ENCODE assay signal across 8 cellular contexts in the genomic region with DNA sequence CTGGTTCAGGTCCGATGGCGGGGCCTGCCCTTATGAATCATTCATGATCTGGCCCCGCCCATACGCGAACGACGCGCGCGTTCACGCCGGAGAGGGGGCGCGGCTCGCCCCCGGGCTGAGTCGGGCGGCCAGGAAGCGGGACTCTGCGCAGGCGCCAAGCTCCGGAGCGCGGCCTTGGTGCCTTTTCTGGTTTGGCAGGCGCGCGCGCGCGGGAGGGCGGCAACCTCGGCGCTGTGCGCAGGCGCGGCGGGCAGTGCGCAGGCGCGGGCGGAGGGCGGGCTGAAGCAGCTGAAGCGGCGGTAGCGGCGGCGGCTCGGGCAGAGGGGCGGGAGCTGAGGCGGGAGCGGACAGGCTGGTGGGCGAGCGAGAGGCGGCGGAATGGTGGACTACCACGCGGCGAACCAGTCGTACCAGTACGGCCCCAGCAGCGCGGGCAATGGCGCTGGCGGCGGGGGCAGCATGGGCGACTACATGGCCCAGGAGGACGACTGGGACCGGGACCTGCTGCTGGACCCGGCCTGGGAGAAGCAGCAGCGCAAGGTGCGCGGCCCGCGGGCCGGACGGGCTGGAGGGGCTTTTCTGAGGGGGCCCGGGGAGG. TPM values are rescaled to one million over a fixed set of nuclear protein-coding genes. Genes with fewer than 3 reads are reported as not detected.
A peak's percentile ranks its signal among the peaks of the same experiment; 100 is the strongest.
DNase-seq lines count a peak whose midpoint lies in the region; ATAC-seq, FAIRE-seq and TF ChIP-seq lines count a peak whose summit lies in the region.

Gene ACTN4 (plus strand): TSS at position 282 of the 598 bp plus-strand sequence. CDS start 97 bp downstream, at position 379.

- H3K36me3 ChIP-seq in pancreas (no peaks in the 10 kb centered on the region), thyroid gland (no peaks in the 10 kb centered on the region)

- ATAC-seq in HG02678 (IDR thresholded peaks at IDR 0.05; ENCODE audit: unreplicated experiment) (peak; percentile 91), Right ventricle myocardium inferior (peak; percentile 93), pancreas (peak; percentile 84 to 92 (median 88))

- H3K27me3 ChIP-seq in pancreas, result no peaks in the 10 kb centered on the region
- no peaks in the 10 kb centered on the region for H3K27me3 ChIP-seq in thyroid gland

- H3K27ac ChIP-seq in pancreas (peak within 1 kb of the TSS; percentile 83 to 89 (median 88)), thyroid gland (peak within 1 kb of the TSS; percentile 96 to 97 (median 97))

- H3K4me3 ChIP-seq in GM12865 (ENCODE audit: low read depth, low read length) (peak within 1 kb of the TSS; percentile 97), pancreas (peak within 1 kb of the TSS; percentile 72 to 85 (median 80)), thyroid gland (replicated peaks in 1 of 3) (peak within 1 kb of the TSS; percentile 85 to 99 (median 99))

- DNase-seq in GM12865 (ENCODE audit: low read depth) (peak; percentile 99), NCI-H128 (lab: John Stamatoyannopoulos, UW; ENCODE audit: unreplicated experiment) (peak; percentile 97), SW 1271 (lab: John Stamatoyannopoulos, UW) (peak; percentile 71 to 85), Right ventricle myocardium inferior (ENCODE audit: missing footprints) (peak; percentile 100), pancreas (peak; percentile 97 to 100 (median 100)), thyroid gland (peak; percentile 99 to 100)
- peak; percentile 99 for DNase-seq in activated naive CD8-positive, alpha-beta T cell treated with anti-CD3 and anti-CD28 coated beads, Interleukin-2, amount 50 U/mL, for 16 hours (ENCODE audit: low read depth, low spot score)

- TF ChIP-seq POLR2A in thyroid gland (IDR thresholded peaks at IDR 0.05), result peak; percentile 98 to 100

- 0% methylated on average over 70 to 77 of the region's 77 CpGs for WGBS in pancreas, 2 donors
- 0% methylated on average over 3 to 33 of the region's 77 CpGs for WGBS in thyroid gland, 2 donors

- FAIRE-seq in pancreas (lab: Jason Lieb, UNC), result no peak

- intact Hi-C loops in Right ventricle myocardium inferior (cut with DNase I) (loop anchor here (5.0 kb wide), 1 partner anchor 205 kb away; no protein-coding TSS in a partner anchor), pancreas (cut with DNase I) (loop anchor here in 1 of 3 donors (5.0 kb wide), 1 partner anchor 80 kb away; no protein-coding TSS in a partner anchor), thyroid gland (cut with DNase I) (loop anchor here (5.0 kb wide), 1 partner anchor 85 kb away; no protein-coding TSS in a partner anchor)

- TF ChIP-seq CTCF in GM12865 (IDR thresholded peaks at IDR 0.05; ENCODE audit: insufficient read depth, low read depth, low read length, missing control alignments), result no peak
- TF ChIP-seq CTCF in pancreas (IDR thresholded peaks at IDR 0.05), result no peak
- no peak for TF ChIP-seq CTCF in thyroid gland (IDR thresholded peaks at IDR 0.05)

- no peaks in the 10 kb centered on the region for H3K9me3 ChIP-seq in pancreas
- H3K9me3 ChIP-seq in thyroid gland, result no peaks in the 10 kb centered on the region

- H3K4me1 ChIP-seq in pancreas, result peaks cover 15 to 20% (median 20%) of the 10 kb centered on the region in 3 donors
- peaks cover 29 to 36% of the 10 kb centered on the region in 2 donors for H3K4me1 ChIP-seq in thyroid gland

RNA-seq across cellular contexts. Expression of gene ACTN4, which starts in this region (rescaled TPM):
- total RNA-seq in Right ventricle myocardium inferior (145 TPM), pancreas (100 to 1,000 TPM; 137 to 284 (median 189) TPM), thyroid gland (100 to 1,000 TPM; 191 to 479 (median 365) TPM)
- 100 to 1,000 TPM in 1 of 2 donors, 10 to 100 TPM in 1; 98.2 to 195 TPM for polyA plus RNA-seq in pancreas

Comparison
In these comparisons a context has a peak if more than half of its experiments do, and no peak if none do; other contexts are left out.
1. Peak in every context shown above with its lines: DNase-seq, ATAC-seq, H3K4me3 ChIP-seq and H3K27ac ChIP-seq.